ENCODE assay signal across 22 cellular contexts in the genomic region with DNA sequence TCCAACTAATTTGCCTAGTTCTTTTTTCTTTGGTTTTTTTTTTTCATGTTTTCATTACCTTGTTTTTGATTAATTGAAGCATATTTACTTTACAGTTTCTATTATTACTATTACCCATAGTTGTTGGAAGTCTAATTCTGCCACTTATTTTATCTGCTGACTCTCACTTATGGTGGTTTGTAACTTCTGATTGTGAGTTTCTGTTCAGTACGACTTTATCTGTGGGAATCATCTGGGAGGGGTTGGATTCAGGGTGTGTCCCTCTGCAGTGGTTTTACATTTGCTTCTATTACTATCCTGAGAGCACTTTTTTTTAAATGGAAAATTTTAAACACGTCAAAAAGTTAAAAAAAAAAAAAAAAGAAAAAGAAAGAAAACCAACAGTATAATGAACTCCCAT.
"Had no signal": no experiment of that assay in that cellular context is flagged by ENCODE, and none has a peak within 500 bp of the region (broad histone marks: within the 10 kb centered on the region; RNA-seq: fewer than 3 reads in every experiment).

No MANE protein-coding gene starts in this region.

- H3K27ac ChIP-seq: esophagus muscularis mucosa, gastroesophageal sphincter, hepatocyte, ovary, right lobe of liver, thyroid gland, upper lobe of left lung, vagina had no signal

- H3K4me3 ChIP-seq: esophagus muscularis mucosa, gastroesophageal sphincter, hepatocyte, ovary, right lobe of liver, thyroid gland, upper lobe of left lung, vagina had no signal

- DNase-seq: activated CD4-positive, alpha-beta T cell treated with anti-CD3 and anti-CD28 coated beads, Interleukin-2, amount 10 ng/mL, durations not matched to agents 24 days and 14 days; activated CD8-positive, alpha-beta T cell treated with anti-CD3 and anti-CD28 coated beads for 36 hours; activated naive CD8-positive, alpha-beta T cell treated with anti-CD3 and anti-CD28 coated beads, Interleukin-2, amount 50 U/mL, for 24 hours; activated T-cell treated with anti-CD3 and anti-CD28 coated beads, Interleukin-2, amount 50 U/mL, for 4 hours; amygdala; central memory CD4-positive, alpha-beta T cell; endodermal cell; islet precursor cell; left ventricle myocardium superior; naive B cell; ovary; right lobe of liver; stimulated activated CD4-positive, alpha-beta T cell treated with anti-CD3 and anti-CD28 coated beads, Interleukin-4, amount 100 ng/mL, for 24 hours; stimulated activated naive CD8-positive, alpha-beta T cell treated with anti-CD3 and anti-CD28 coated beads, Interleukin-15, amount 100 ng/mL, for 72 hours; SW 1271; thyroid gland; upper lobe of left lung; WERI-Rb-1 had no signal

- H3K4me1 ChIP-seq: esophagus muscularis mucosa, gastroesophageal sphincter, right lobe of liver, thyroid gland, upper lobe of left lung, vagina had no signal

- H2AFZ ChIP-seq: hepatocyte had no signal

- H3K27me3 ChIP-seq: esophagus muscularis mucosa, gastroesophageal sphincter, hepatocyte, ovary, right lobe of liver, thyroid gland, upper lobe of left lung, vagina had no signal

- H3K79me2 ChIP-seq: hepatocyte had no signal

- H3K4me2 ChIP-seq: hepatocyte had no signal

- H3K36me3 ChIP-seq: esophagus muscularis mucosa, ovary, right lobe of liver, thyroid gland, upper lobe of left lung, vagina had no signal

- H3K9me3 ChIP-seq: esophagus muscularis mucosa, gastroesophageal sphincter, ovary, right lobe of liver, thyroid gland, upper lobe of left lung, vagina had no signal
